11 cellular contexts compared by ENCODE assay signal in the genomic region with DNA sequence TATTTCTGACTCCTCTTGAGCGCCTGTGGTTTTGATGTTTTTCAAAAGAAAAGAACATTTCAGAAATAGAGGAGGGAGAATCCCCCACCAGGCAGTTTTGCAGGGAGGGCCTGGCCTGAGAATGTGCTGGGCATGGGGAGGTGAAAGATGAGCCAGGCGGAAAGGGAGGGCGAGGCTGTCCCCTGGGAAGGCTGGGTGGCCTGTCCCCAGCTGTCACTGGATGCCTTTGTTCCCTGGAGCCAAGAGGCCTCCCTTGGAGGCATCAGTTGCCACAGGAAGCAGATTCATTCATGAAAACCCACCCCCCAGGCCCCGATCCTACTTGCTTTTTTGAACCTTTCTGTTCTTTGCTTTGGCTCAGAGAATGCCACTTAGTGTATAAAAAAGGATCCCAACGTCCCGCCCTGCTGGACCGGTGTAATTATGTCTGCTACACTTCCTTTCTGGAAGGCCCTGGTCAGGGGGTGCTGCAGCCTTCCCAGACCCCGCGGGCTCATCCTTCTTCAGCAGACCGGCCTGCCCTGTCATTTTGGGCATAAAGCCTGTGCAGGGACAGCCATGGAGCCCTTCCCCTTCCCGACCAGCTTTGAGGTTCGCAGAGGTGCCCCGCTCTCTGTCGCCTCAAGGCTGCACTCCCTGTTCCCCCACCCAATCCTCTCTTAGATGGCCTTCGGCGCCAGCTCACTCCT.
A peak's percentile ranks its signal among the peaks of the same experiment; 100 is the strongest.
DNase-seq lines count a peak whose midpoint lies in the region; ATAC-seq and TF ChIP-seq lines count a peak whose summit lies in the region.
"Had no signal": no experiment of that assay in that cellular context is flagged by ENCODE, and none has a peak within 500 bp of the region (broad histone marks: within the 10 kb centered on the region; RNA-seq: fewer than 3 reads in every experiment).

No MANE protein-coding gene starts in this region.

- no peak overlapping the region for H3K27ac ChIP-seq in neural progenitor cell
- H3K27ac ChIP-seq: stomach had no signal

- peak overlapping the region; percentile 28 for H3K4me2 ChIP-seq in neural progenitor cell

- H3F3A ChIP-seq in neural progenitor cell (ENCODE audit: low read depth) = peaks cover 8% of the 10 kb centered on the region

- no peak for ATAC-seq in activated CD4-positive, CD25-positive, alpha-beta regulatory T cell treated with anti-CD3 and anti-CD28 coated beads, Interleukin-2, amount 50 U/mL, for 24 hours
- ATAC-seq: Panc1 had no signal

- H3K4me1 Mint-ChIP-seq in chondrocyte (ENCODE audit: low read depth) = peaks cover 49% of the 10 kb centered on the region
- H3K4me1 Mint-ChIP-seq in neural progenitor cell = peaks cover 53% of the 10 kb centered on the region

- H3K27ac Mint-ChIP-seq in chondrocyte (ENCODE audit: unreplicated experiment) (peak overlapping the region; percentile 64), neural progenitor cell (peak overlapping the region; percentile 79)

- no peaks in the 10 kb centered on the region for H3K36me3 ChIP-seq in neural progenitor cell
- H3K36me3 ChIP-seq: stomach had no signal

- H4K20me1 ChIP-seq in neural progenitor cell (ENCODE audit: low read depth) = peaks cover 21% of the 10 kb centered on the region

- peak overlapping the region; percentile 3 for H3K4me3 Mint-ChIP-seq in chondrocyte (ENCODE audit: unreplicated experiment)
- peak overlapping the region; percentile 6 for H3K4me3 Mint-ChIP-seq in neural progenitor cell

- TF ChIP-seq CTCF in chondrocyte (IDR thresholded peaks at IDR 0.05) (no peak), neural progenitor cell (IDR thresholded peaks at IDR 0.05) (no peak)

- H3K9me3 ChIP-seq in neural progenitor cell (ENCODE audit: low read depth) = no peaks in the 10 kb centered on the region
- H3K9me3 ChIP-seq: stomach had no signal

- H3K27me3 ChIP-seq in neural progenitor cell = no peaks in the 10 kb centered on the region
- H3K27me3 ChIP-seq: stomach had no signal

- H3K27me3 Mint-ChIP-seq in chondrocyte (ENCODE audit: low read depth) (no peaks in the 10 kb centered on the region), neural progenitor cell (ENCODE audit: insufficient read depth, low read depth) (peaks cover 11% of the 10 kb centered on the region)

- DNase-seq in COLO668 (lab: John Stamatoyannopoulos, UW; ENCODE audit: unreplicated experiment) = peak; percentile 48
- DNase-seq in NCI-H2107 (lab: John Stamatoyannopoulos, UW) = peak; percentile 63
- no peak for DNase-seq in chondrocyte (ENCODE audit: low spot score)
- DNase-seq in neural progenitor cell (ENCODE audit: low spot score) = peak; percentile 65
- DNase-seq in stimulated activated naive CD4-positive, alpha-beta T cell treated with Interleukin-2 at 50 U/mL for 16 hours (lab: John Stamatoyannopoulos, UW) = no peak
- DNase-seq in NAMALWA (ENCODE audit: low spot score) = no peak
- DNase-seq: activated CD4-positive, CD25-positive, alpha-beta regulatory T cell; NCI-H1436 treated with DMSO at 0.1 percent for 48 hours; stomach had no signal

- H3K36me3 Mint-ChIP-seq in chondrocyte (ENCODE audit: low read depth) = no peaks in the 10 kb centered on the region
- H3K36me3 Mint-ChIP-seq in neural progenitor cell = no peaks in the 10 kb centered on the region

- H3K79me2 ChIP-seq in neural progenitor cell (ENCODE audit: low read depth) = no peaks in the 10 kb centered on the region

- H3K4me1 ChIP-seq in neural progenitor cell = peaks cover 26% of the 10 kb centered on the region

- H3K9me3 Mint-ChIP-seq in chondrocyte (ENCODE audit: low read depth) = no peaks in the 10 kb centered on the region
- no peaks in the 10 kb centered on the region for H3K9me3 Mint-ChIP-seq in neural progenitor cell

- no peak overlapping the region for H3K9ac ChIP-seq in neural progenitor cell

- H2AFZ ChIP-seq in neural progenitor cell (replicated peaks) = no peak overlapping the region

- H3K4me3 ChIP-seq in neural progenitor cell = no peak overlapping the region
- H3K4me3 ChIP-seq: stomach had no signal

Comparison
In these comparisons a context has a peak if more than half of its experiments do, and no peak if none do; other contexts are left out.
1. DNase-seq: peak in COLO668 (single experiment), NCI-H2107 (single experiment) and neural progenitor cell (single experiment); none in chondrocyte (single experiment), stimulated activated naive CD4-positive, alpha-beta T cell treated with Interleukin-2 at 50 U/mL for 16 hours (single experiment) and NAMALWA (single experiment).